ENCODE assay signal across 8 cellular contexts in genomic region chr7:44639701-44640321, GRCh38. TPM values are rescaled to one million over a fixed set of nuclear protein-coding genes. Genes with fewer than 3 reads are reported as not detected.
A peak's percentile ranks its signal among the peaks of the same experiment; 100 is the strongest.
DNase-seq lines count a peak whose midpoint lies in the region; ATAC-seq, FAIRE-seq and TF ChIP-seq lines count a peak whose summit lies in the region.

No MANE protein-coding gene starts in this region.

- peaks cover 49% of the 10 kb centered on the region for H3K4me1 ChIP-seq in body of pancreas
- H3K4me1 ChIP-seq in small intestine (ENCODE audit: control insufficient read depth in 2 of 2, insufficient read depth in 1 of 2, low read depth in 1 of 2, low read length in 1 of 2): peaks cover 19 to 25% of the 10 kb centered on the region in 2 donors

- no peaks in the 10 kb centered on the region for H3K27me3 ChIP-seq in body of pancreas
- no peaks in the 10 kb centered on the region for H3K27me3 ChIP-seq in small intestine (ENCODE audit: control insufficient read depth in 2 of 2, insufficient read depth in 2 of 2, low read length in 2 of 2)

- peak; percentile 91 for DNase-seq in DMS79 treated with DMSO at 0.1 percent for 48 hours (lab: John Stamatoyannopoulos, UW)
- peak; percentile 77 for DNase-seq in NCI-H2029 (lab: John Stamatoyannopoulos, UW)
- DNase-seq in body of pancreas: peak; percentile 47 to 73 (median 53)
- peak; percentile 38 for DNase-seq in small intestine
- DNase-seq in NCI-H82 (lab: John Stamatoyannopoulos, UW): no peak

- H3K27ac ChIP-seq in body of pancreas (peak overlapping the region; percentile 44 to 89 (median 78)), small intestine (ENCODE audit: low read depth in 1 of 2, low read length in 1 of 2) (peak overlapping the region; percentile 90 to 98)

- no peak overlapping the region for H3K4me3 ChIP-seq in body of pancreas
- H3K4me3 ChIP-seq in small intestine (ENCODE audit: low read depth in 1 of 2, low read length in 2 of 2): no peak overlapping the region

- no peak for TF ChIP-seq CTCF in body of pancreas (IDR thresholded peaks at IDR 0.05)

- TF ChIP-seq POLR2A in body of pancreas (IDR thresholded peaks at IDR 0.05): peak in 2 of 3 donors; percentile 5 to 26
- no peak for TF ChIP-seq POLR2A in GM18505 (IDR thresholded peaks at IDR 0.05; ENCODE audit: borderline replicate concordance, extremely low read depth, insufficient read depth, insufficient read length)

- H3K36me3 ChIP-seq in body of pancreas (replicated peaks in 1 of 2; ENCODE audit: insufficient read depth in 1 of 2, low read depth in 2 of 2): no peaks in the 10 kb centered on the region
- H3K36me3 ChIP-seq in small intestine (ENCODE audit: control insufficient read depth in 2 of 2, insufficient read depth in 2 of 2, low read length in 2 of 2): no peaks in the 10 kb centered on the region

- peak; percentile 36 for FAIRE-seq in islet of Langerhans (lab: Jason Lieb, UNC)
- FAIRE-seq in small intestine (lab: Jason Lieb, UNC): no peak

- intact Hi-C loops in body of pancreas (cut with DNase I): no loop called here

- H3K9me3 ChIP-seq in body of pancreas (no peaks in the 10 kb centered on the region), small intestine (ENCODE audit: control insufficient read depth, low read depth) (no peaks in the 10 kb centered on the region)

- peak; percentile 88 for ATAC-seq in body of pancreas
- no peak for ATAC-seq in HG03159 (IDR thresholded peaks at IDR 0.05; ENCODE audit: unreplicated experiment)
- no peak for ATAC-seq in GM18505 (IDR thresholded peaks at IDR 0.05; ENCODE audit: unreplicated experiment)

- WGBS in body of pancreas, 2 donors: 19% methylated on average over 8 of the region's 8 CpGs
- 30 to 42% (median 36%) methylated on average over 8 of the region's 8 CpGs for WGBS in small intestine, 3 donors

RNA-seq across cellular contexts. Expression of gene OGDH, which starts 33.4 kb away (rescaled TPM):
- total RNA-seq in body of pancreas: 10 to 100 TPM; 36.1 to 46.1 TPM
- polyA plus RNA-seq in small intestine: 100 to 1,000 TPM in 2 of 3 donors, 10 to 100 TPM in 1; 66.8 to 136 (median 124) TPM

RNA-seq across cellular contexts. Expression of gene TMED4, which starts 57.8 kb away (rescaled TPM):
- total RNA-seq in body of pancreas: 10 to 100 TPM; 52.4 to 65.6 TPM
- polyA plus RNA-seq in small intestine: 10 to 100 TPM; 64.8 to 83.9 (median 76.2) TPM
